Comparison of ENCODE assay signal across 14 cellular contexts in genomic region chr18:79495591-79496071, GRCh38.
A peak's percentile ranks its signal among the peaks of the same experiment; 100 is the strongest.
DNase-seq lines count a peak whose midpoint lies in the region; ATAC-seq and TF ChIP-seq lines count a peak whose summit lies in the region.
"Had no signal": no experiment of that assay in that cellular context is flagged by ENCODE, and none has a peak within 500 bp of the region (broad histone marks: within the 10 kb centered on the region; RNA-seq: fewer than 3 reads in every experiment).

No MANE protein-coding gene starts in this region.

- no peaks in the 10 kb centered on the region for H3K27me3 ChIP-seq in WERI-Rb-1 (ENCODE audit: insufficient read depth, low read depth, severe bottlenecking)

- POLR2A ChIA-PET in naive thymus-derived CD8-positive, alpha-beta T cell (lab: Charles Lee), result no interaction called here

- peaks cover 6% of the 10 kb centered on the region for H3K9me3 ChIP-seq in WERI-Rb-1 (ENCODE audit: severe bottlenecking)

- no peak overlapping the region for H3K4me3 ChIP-seq in WERI-Rb-1 (ENCODE audit: low read depth, low read length)

- intact Hi-C loops in cardiac septum (cut with DNase I), result no loop called here
- intact Hi-C loops in Right ventricle myocardium inferior (cut with DNase I), result no loop called here

- no peak overlapping the region for H3K27ac ChIP-seq in WERI-Rb-1
- H3K27ac ChIP-seq: RWPE1 had no signal

- peaks cover 48% of the 10 kb centered on the region for H3K4me1 Mint-ChIP-seq in activated naive CD8-positive, alpha-beta T cell treated with anti-CD3 and anti-CD28 coated beads, Interleukin-2, amount 50 U/mL, for 24 hours
- peaks cover 6 to 34% (median 14%) of the 10 kb centered on the region in 4 donors for H3K4me1 Mint-ChIP-seq in naive thymus-derived CD8-positive, alpha-beta T cell
- peaks cover 5% of the 10 kb centered on the region for H3K4me1 Mint-ChIP-seq in type B pancreatic cell (ENCODE audit: unreplicated experiment)

- no peaks in the 10 kb centered on the region for H3K27me3 Mint-ChIP-seq in activated naive CD8-positive, alpha-beta T cell treated with anti-CD3 and anti-CD28 coated beads, Interleukin-2, amount 50 U/mL, for 24 hours
- H3K27me3 Mint-ChIP-seq in naive thymus-derived CD8-positive, alpha-beta T cell, result no peaks in the 10 kb centered on the region
- no peaks in the 10 kb centered on the region for H3K27me3 Mint-ChIP-seq in type B pancreatic cell

- peak; percentile 36 for DNase-seq in cardiac septum (ENCODE audit: low spot score)
- DNase-seq in Right ventricle myocardium inferior (ENCODE audit: missing footprints), result no peak
- DNase-seq in activated naive CD8-positive, alpha-beta T cell treated with anti-CD3 and anti-CD28 coated beads, Interleukin-2, amount 50 U/mL, for 24 hours, result no peak
- peak in 1 of 10 donors; percentile 31 for DNase-seq in naive thymus-derived CD8-positive, alpha-beta T cell
- DNase-seq in type B pancreatic cell (ENCODE audit: extremely low spot score, unreplicated experiment), result peak; percentile 45
- no peak for DNase-seq in WERI-Rb-1
- DNase-seq in ureter (ENCODE audit: low spot score), result no peak
- DNase-seq: Karpas-422; mesendoderm; NCI-H1105; stimulated activated naive CD4-positive, alpha-beta T cell treated with Interleukin-2 at 50 U/mL for 16 hours had no signal

- no peak overlapping the region for H3K4me3 Mint-ChIP-seq in activated naive CD8-positive, alpha-beta T cell treated with anti-CD3 and anti-CD28 coated beads, Interleukin-2, amount 50 U/mL, for 24 hours
- H3K4me3 Mint-ChIP-seq in naive thymus-derived CD8-positive, alpha-beta T cell, result no peak overlapping the region
- no peak overlapping the region for H3K4me3 Mint-ChIP-seq in type B pancreatic cell

- TF ChIP-seq CTCF in type B pancreatic cell (conservative IDR thresholded peaks at IDR 0.05) (no peak), WERI-Rb-1 (IDR thresholded peaks at IDR 0.05; ENCODE audit: low read depth, low read length) (no peak)

- peaks cover 40% of the 10 kb centered on the region for H3K9me3 Mint-ChIP-seq in activated naive CD8-positive, alpha-beta T cell treated with anti-CD3 and anti-CD28 coated beads, Interleukin-2, amount 50 U/mL, for 24 hours
- H3K9me3 Mint-ChIP-seq in naive thymus-derived CD8-positive, alpha-beta T cell, result peaks cover 1 to 34% (median 26%) of the 10 kb centered on the region in 9 donors
- H3K9me3 Mint-ChIP-seq in type B pancreatic cell, result peaks cover 20% of the 10 kb centered on the region

- ATAC-seq in Right ventricle myocardium inferior, result no peak
- no peak for ATAC-seq in activated naive CD8-positive, alpha-beta T cell treated with anti-CD3 and anti-CD28 coated beads, Interleukin-2, amount 50 U/mL, for 24 hours
- ATAC-seq in naive thymus-derived CD8-positive, alpha-beta T cell, result no peak
- no peak for ATAC-seq in GM18505 (IDR thresholded peaks at IDR 0.05; ENCODE audit: unreplicated experiment)

- peaks cover 68% of the 10 kb centered on the region for H3K36me3 Mint-ChIP-seq in activated naive CD8-positive, alpha-beta T cell treated with anti-CD3 and anti-CD28 coated beads, Interleukin-2, amount 50 U/mL, for 24 hours (ENCODE audit: low read depth)
- H3K36me3 Mint-ChIP-seq in naive thymus-derived CD8-positive, alpha-beta T cell, result peaks cover 21 to 45% (median 44%) of the 10 kb centered on the region in 3 donors
- H3K36me3 Mint-ChIP-seq in type B pancreatic cell, result peaks cover 7% of the 10 kb centered on the region

- H3K27ac Mint-ChIP-seq in activated naive CD8-positive, alpha-beta T cell treated with anti-CD3 and anti-CD28 coated beads, Interleukin-2, amount 50 U/mL, for 24 hours, result peak overlapping the region; percentile 57
- peak overlapping the region in 6 of 10 donors; percentile 14 to 85 (median 69) for H3K27ac Mint-ChIP-seq in naive thymus-derived CD8-positive, alpha-beta T cell
- no peak overlapping the region for H3K27ac Mint-ChIP-seq in type B pancreatic cell
- H3K27ac Mint-ChIP-seq: activated T-helper 2 cell treated with anti-CD3 and anti-CD28 coated beads, Interferon-gamma antibody, Interleukin-2, Interleukin-4, amounts not matched to agents 10 μg/mL and 5 μg/mL and 100 μg/mL, durations not matched to agents 14 hours and 24 hours and 36 hours had no signal

- peaks cover 23% of the 10 kb centered on the region for H3K36me3 ChIP-seq in WERI-Rb-1

- no peak for TF ChIP-seq POLR2A in GM18505 (IDR thresholded peaks at IDR 0.05; ENCODE audit: borderline replicate concordance, extremely low read depth, insufficient read depth, insufficient read length)

Comparison
In these comparisons a context has a peak if more than half of its experiments do, and no peak if none do; other contexts are left out.
1. DNase-seq: peak in cardiac septum (single experiment) and type B pancreatic cell (single experiment); none in Right ventricle myocardium inferior (single experiment), activated naive CD8-positive, alpha-beta T cell treated with anti-CD3 and anti-CD28 coated beads, Interleukin-2, amount 50 U/mL, for 24 hours (single experiment), WERI-Rb-1 (single experiment) and ureter (single experiment).